1 cellular context compared by ENCODE assay signal in genomic region chr2:218009191-218010114, GRCh38.
TF ChIP-seq lines count a peak whose summit lies in the region.

No MANE protein-coding gene starts in this region.

TF ChIP-seq in HepG2, 621 proteins besides CTCF, POLR2A, EP300 and RAD21 (continued from another document):
- TF ChIP-seq PRDM4 (CRISPR knock-in tag; IDR thresholded peaks at IDR 0.05; ENCODE audit: borderline replicate concordance) = no peak
- no peak for TF ChIP-seq CREB1 (IDR thresholded peaks at IDR 0.05)
- no peak for TF ChIP-seq CREB1 (CRISPR knock-in tag; IDR thresholded peaks at IDR 0.05)
- no peak for TF ChIP-seq ESRRA (CRISPR knock-in tag; IDR thresholded peaks at IDR 0.05; ENCODE audit: low read depth)
- no peak for TF ChIP-seq NRL (CRISPR knock-in tag; IDR thresholded peaks at IDR 0.05; ENCODE audit: borderline replicate concordance)
- TF ChIP-seq AFF4 (CRISPR knock-in tag; IDR thresholded peaks at IDR 0.05) = no peak
